Comparison of ENCODE assay signal across 13 cellular contexts in genomic region chr7:18167815-18168214, GRCh38.
DNase-seq lines count a peak whose midpoint lies in the region; ATAC-seq, FAIRE-seq and TF ChIP-seq lines count a peak whose summit lies in the region.
"Had no signal": no experiment of that assay in that cellular context is flagged by ENCODE, and none has a peak within 500 bp of the region (broad histone marks: within the 10 kb centered on the region; RNA-seq: fewer than 3 reads in every experiment).

No MANE protein-coding gene starts in this region.

- CTCF ChIA-PET in PC-9 (lab: Charles Lee) (no interaction called here), H1 (lab: Charles Lee; ENCODE audit: partially characterized antibody) (no interaction called here)

- BruUV-seq in PC-9 (replicated peaks; lab: Mats Ljungman, UMichigan), result no TSS peak

- no peaks in the 10 kb centered on the region for H3K36me3 Mint-ChIP-seq in GM23338 (ENCODE audit: low read depth)
- H3K36me3 Mint-ChIP-seq in T-helper 2 cell treated with Interferon-gamma antibody and Interleukin-4, amounts not matched to agents 5 μg/mL and 100 μg/mL, for 36 hours (ENCODE audit: low read depth), result no peaks in the 10 kb centered on the region
- H3K36me3 Mint-ChIP-seq: CD8-positive, alpha-beta T cell had no signal

- no peak overlapping the region for H2BK15ac ChIP-seq in H1 (ENCODE audit: low read length)
- no peak overlapping the region for H2BK15ac ChIP-seq in neuronal stem cell (ENCODE audit: low read length)

- no peak overlapping the region for H4K91ac ChIP-seq in H1 (replicated peaks; ENCODE audit: insufficient read length, low read length)
- H4K91ac ChIP-seq in neuronal stem cell (ENCODE audit: low read depth, low read length, poor library complexity), result no peak overlapping the region

- no peak for ATAC-seq in GM23338
- no peak for ATAC-seq in HG03439 (IDR thresholded peaks at IDR 0.05; ENCODE audit: unreplicated experiment)
- ATAC-seq: CD8-positive, alpha-beta T cell had no signal

- no peak for FAIRE-seq in H1 (lab: Jason Lieb, UNC)
- FAIRE-seq: GM12891 had no signal

- H3K14ac ChIP-seq in H1 (ENCODE audit: insufficient read length), result no peak overlapping the region
- no peak overlapping the region for H3K14ac ChIP-seq in neuronal stem cell (ENCODE audit: low read length)

- no peaks in the 10 kb centered on the region for H3K79me2 ChIP-seq in GM23338 (replicated peaks; ENCODE audit: insufficient read depth)
- no peaks in the 10 kb centered on the region for H3K79me2 ChIP-seq in PC-9 (ENCODE audit: low read depth)
- no peaks in the 10 kb centered on the region for H3K79me2 ChIP-seq in H1 (ENCODE audit: control insufficient read depth in 1 of 2, insufficient read depth in 2 of 2, low read length in 2 of 2)

- H3K27me3 Mint-ChIP-seq in GM23338 (ENCODE audit: insufficient read depth, low read depth, poor library complexity), result peaks cover 1% of the 10 kb centered on the region
- H3K27me3 Mint-ChIP-seq in T-helper 2 cell treated with Interferon-gamma antibody and Interleukin-4, amounts not matched to agents 5 μg/mL and 100 μg/mL, for 36 hours (ENCODE audit: low read depth), result peaks cover 8% of the 10 kb centered on the region

- no peak overlapping the region for H2BK5ac ChIP-seq in H1 (ENCODE audit: low read depth, low read length)
- no peak overlapping the region for H2BK5ac ChIP-seq in neuronal stem cell (ENCODE audit: low read length)

- H3K36me3 ChIP-seq in GM23338 (ENCODE audit: insufficient read depth) (no peaks in the 10 kb centered on the region), PC-9 (ENCODE audit: low read depth) (no peaks in the 10 kb centered on the region), H1 (ENCODE audit: control insufficient read depth in 2 of 4, insufficient read depth in 4 of 4, low read length in 3 of 4) (no peaks in the 10 kb centered on the region), neuronal stem cell (replicated peaks in 1 of 2; ENCODE audit: control insufficient read depth in 2 of 2, insufficient read depth in 2 of 2, low read length in 2 of 2) (no peaks in the 10 kb centered on the region)
- H3K36me3 ChIP-seq: BLaER1 treated with 17β-estradiol and CSF1 and Interleukin-3, amounts not matched to agents 10 nM and 100 nM had no signal

- no peak for DNase-seq in GM23338 (ENCODE audit: low spot score)
- no peak for DNase-seq in PC-9
- no peak for DNase-seq in H1 (ENCODE audit: low read depth in 1 of 2, low spot score in 2 of 2)
- DNase-seq in neuronal stem cell (ENCODE audit: low spot score), result no peak
- no peak for DNase-seq in T-helper 2 cell treated with Interferon-gamma antibody and Interleukin-4, amounts not matched to agents 5 μg/mL and 100 μg/mL, for 36 hours (ENCODE audit: low spot score)
- DNase-seq: Calu3; CD8-positive, alpha-beta T cell; GOT3; H9 had no signal

- H3K27ac ChIP-seq in GM23338 (ENCODE audit: low read depth) (no peak overlapping the region), PC-9 (no peak overlapping the region), H1 (ENCODE audit: low read depth, low read length) (no peak overlapping the region), neuronal stem cell (replicated peaks; ENCODE audit: low read length) (no peak overlapping the region)
- H3K27ac ChIP-seq: BLaER1 treated with 17β-estradiol and CSF1 and Interleukin-3, amounts not matched to agents 10 nM and 100 nM had no signal

- TF ChIP-seq EP300 in H1 (IDR thresholded peaks at IDR 0.05; ENCODE audit: borderline replicate concordance in 1 of 2, low read depth in 2 of 2, low read length in 2 of 2), result no peak

- H3K27me3 ChIP-seq in GM23338 (ENCODE audit: insufficient read depth), result no peaks in the 10 kb centered on the region
- no peaks in the 10 kb centered on the region for H3K27me3 ChIP-seq in PC-9 (ENCODE audit: insufficient read depth, low read depth)
- H3K27me3 ChIP-seq in H1 (replicated peaks in 1 of 4; ENCODE audit: control insufficient read depth in 3 of 4, extremely low read depth in 1 of 4, insufficient read depth in 3 of 4, low read length in 3 of 4), result peaks cover 0 to 2% (median 0%) of the 10 kb centered on the region in 4 experiments; a peak in 1 of 7 replicates
- no peaks in the 10 kb centered on the region for H3K27me3 ChIP-seq in neuronal stem cell (ENCODE audit: control insufficient read depth in 3 of 3, insufficient read depth in 3 of 3, low read depth in 1 of 3, low read length in 3 of 3)
- H3K27me3 ChIP-seq: BLaER1 treated with 17β-estradiol and CSF1 and Interleukin-3, amounts not matched to agents 10 nM and 100 nM had no signal

- H2BK120ac ChIP-seq in H1 (replicated peaks; ENCODE audit: low read depth, low read length) (no peak overlapping the region), neuronal stem cell (ENCODE audit: low read depth, low read length) (no peak overlapping the region)

- no peaks in the 10 kb centered on the region for H3K23me2 ChIP-seq in H1 (ENCODE audit: low read depth, low read length)

- H4K8ac ChIP-seq in H1 (ENCODE audit: extremely low read depth, insufficient read depth, low read length) (no peak overlapping the region), neuronal stem cell (ENCODE audit: low read depth, low read length) (no peak overlapping the region)

- no peak overlapping the region for H3K23ac ChIP-seq in H1 (ENCODE audit: insufficient read length)
- H3K23ac ChIP-seq in neuronal stem cell (ENCODE audit: low read depth, low read length, poor library complexity), result no peak overlapping the region

- no peaks in the 10 kb centered on the region for H3K9me3 Mint-ChIP-seq in GM23338
- no peaks in the 10 kb centered on the region for H3K9me3 Mint-ChIP-seq in T-helper 2 cell treated with Interferon-gamma antibody and Interleukin-4, amounts not matched to agents 5 μg/mL and 100 μg/mL, for 36 hours
- H3K9me3 Mint-ChIP-seq: CD8-positive, alpha-beta T cell; H9 had no signal

- H3K4me1 Mint-ChIP-seq in GM23338, result no peaks in the 10 kb centered on the region
- H3K4me1 Mint-ChIP-seq in T-helper 2 cell treated with Interferon-gamma antibody and Interleukin-4, amounts not matched to agents 5 μg/mL and 100 μg/mL, for 36 hours (ENCODE audit: low read depth), result no peaks in the 10 kb centered on the region
- H3K4me1 Mint-ChIP-seq: B cell, H9 had no signal

- H3K18ac ChIP-seq in H1 (ENCODE audit: extremely low read depth, low read length) (no peak overlapping the region), neuronal stem cell (ENCODE audit: low read length) (no peak overlapping the region)

- TF ChIP-seq RAD21 in H1 (IDR thresholded peaks at IDR 0.05 in 1 of 2, conservative IDR thresholded peaks at IDR 0.05 in 1 of 2; ENCODE audit: low read depth in 2 of 2, low read length in 2 of 2), result no peak

- no peak overlapping the region for H3K56ac ChIP-seq in H1 (replicated peaks; ENCODE audit: insufficient read length, low read depth, low read length)

- H3K9ac ChIP-seq in H1 (replicated peaks in 1 of 4; ENCODE audit: extremely low read depth in 1 of 4, low read depth in 3 of 4, low read length in 3 of 4), result no peak overlapping the region
- no peak overlapping the region for H3K9ac ChIP-seq in neuronal stem cell (ENCODE audit: low read depth, low read length, poor library complexity)
- H3K9ac ChIP-seq: BLaER1 treated with 17β-estradiol and CSF1 and Interleukin-3, amounts not matched to agents 10 nM and 100 nM had no signal

- no peak overlapping the region for H2BK12ac ChIP-seq in H1 (ENCODE audit: low read depth, low read length)
- no peak overlapping the region for H2BK12ac ChIP-seq in neuronal stem cell (ENCODE audit: low read length)

- POLR2A ChIA-PET in PC-9 (lab: Charles Lee; ENCODE audit: unreplicated experiment), result no interaction called here
- POLR2A ChIA-PET in H1 (lab: Charles Lee; ENCODE audit: partially characterized antibody), result no interaction called here

- H2AFZ ChIP-seq in GM23338 (peak overlapping the region; percentile 75; the same call in 1 of the 2 replicates), PC-9 (peak overlapping the region; percentile 35; the same call in 1 of the 2 replicates), H1 (ENCODE audit: low read length) (peak overlapping the region; percentile 94; the same call in 1 of the 2 replicates), neuronal stem cell (ENCODE audit: low read length) (peak overlapping the region; percentile 1)

- H3K9me2 ChIP-seq in GM23338 (ENCODE audit: insufficient read depth) (no peaks in the 10 kb centered on the region), PC-9 (ENCODE audit: insufficient read depth) (no peaks in the 10 kb centered on the region)

- intact Hi-C loops in PC-9 (cut with micrococcal nuclease; ENCODE audit: unreplicated experiment), result no loop called here

- H2AK5ac ChIP-seq in H1 (ENCODE audit: low read depth, low read length) (no peak overlapping the region), neuronal stem cell (ENCODE audit: low read depth, low read length) (no peak overlapping the region)

- 91% methylated on average over 1 of the region's 1 CpG; no CpG with 5 or more reads in 1 of the 2 experiments for WGBS in H1 (ENCODE audit: extremely low coverage in 1 of 2, insufficient coverage in 1 of 2, insufficient read length in 1 of 2, insufficient replicate concordance in 2 of 2, low coverage in 1 of 2, low lambda C conversion rate in 2 of 2, missing lambda C conversion rate in 1 of 2), 2 experiments
- WGBS in neuronal stem cell (ENCODE audit: extremely low coverage in 2 of 2, insufficient read length in 2 of 2, insufficient replicate concordance in 1 of 2), 2 donors, result no CpG with 5 or more reads among the region's 1 CpG

- H3K9me3 ChIP-seq in PC-9 (ENCODE audit: insufficient read depth, low read depth) (no peaks in the 10 kb centered on the region), H1 (ENCODE audit: insufficient read depth in 2 of 2, low read depth in 1 of 2, low read length in 1 of 2) (no peaks in the 10 kb centered on the region; a peak in 1 of 4 replicates), neuronal stem cell (replicated peaks in 1 of 2; ENCODE audit: control insufficient read depth in 2 of 2, insufficient read depth in 1 of 2, low read depth in 1 of 2, low read length in 2 of 2) (no peaks in the 10 kb centered on the region)
- H3K9me3 ChIP-seq: BLaER1 treated with 17β-estradiol and CSF1 and Interleukin-3, amounts not matched to agents 10 nM and 100 nM had no signal

- no peak for TF ChIP-seq POLR2A in H1 (IDR thresholded peaks at IDR 0.05; ENCODE audit: control extremely low read depth in 1 of 2, low read depth in 2 of 2, low read length in 2 of 2)

- no peak overlapping the region for H3K4me3 ChIP-seq in GM23338
- no peak overlapping the region for H3K4me3 ChIP-seq in PC-9
- no peak overlapping the region for H3K4me3 ChIP-seq in H1 (ENCODE audit: extremely low read depth in 1 of 4, insufficient read depth in 2 of 4, low read depth in 3 of 4, low read length in 4 of 4)
- no peak overlapping the region for H3K4me3 ChIP-seq in neuronal stem cell (ENCODE audit: low read length in 2 of 2)
- H3K4me3 ChIP-seq: BLaER1 treated with 17β-estradiol and CSF1 and Interleukin-3, amounts not matched to agents 10 nM and 100 nM had no signal

- H3K4me3 Mint-ChIP-seq in GM23338, result no peak overlapping the region
- no peak overlapping the region for H3K4me3 Mint-ChIP-seq in T-helper 2 cell treated with Interferon-gamma antibody and Interleukin-4, amounts not matched to agents 5 μg/mL and 100 μg/mL, for 36 hours
- H3K4me3 Mint-ChIP-seq: B cell; CD8-positive, alpha-beta T cell; H9 had no signal

- H2BK20ac ChIP-seq in H1 (ENCODE audit: low read length), result no peak overlapping the region

- H3K4ac ChIP-seq in H1 (replicated peaks; ENCODE audit: insufficient read length, low read depth, low read length) (no peak overlapping the region), neuronal stem cell (ENCODE audit: low read length) (no peak overlapping the region)

- H3K4me1 ChIP-seq in GM23338 (ENCODE audit: insufficient read depth) (no peaks in the 10 kb centered on the region; the same call in 1 of the 2 replicates), PC-9 (replicated peaks; ENCODE audit: insufficient read depth) (no peaks in the 10 kb centered on the region), H1 (replicated peaks in 1 of 4; ENCODE audit: control insufficient read depth in 3 of 4, insufficient read depth in 4 of 4, low read length in 3 of 4) (no peaks in the 10 kb centered on the region), neuronal stem cell (ENCODE audit: control insufficient read depth in 2 of 2, insufficient read depth in 1 of 2, low read depth in 1 of 2, low read length in 2 of 2) (no peaks in the 10 kb centered on the region)
- H3K4me1 ChIP-seq: BLaER1 treated with 17β-estradiol and CSF1 and Interleukin-3, amounts not matched to agents 10 nM and 100 nM had no signal

- H3K79me1 ChIP-seq in H1 (ENCODE audit: low read depth, low read length) (no peaks in the 10 kb centered on the region), neuronal stem cell (ENCODE audit: low read depth, low read length) (no peaks in the 10 kb centered on the region)

- H4K20me1 ChIP-seq in GM23338 (replicated peaks; ENCODE audit: insufficient read depth) (no peaks in the 10 kb centered on the region), PC-9 (ENCODE audit: insufficient read depth) (no peaks in the 10 kb centered on the region), H1 (replicated peaks in 1 of 2; ENCODE audit: control insufficient read depth in 1 of 2, insufficient read depth in 2 of 2, low read length in 2 of 2) (no peaks in the 10 kb centered on the region)
- H4K20me1 ChIP-seq: BLaER1 treated with 17β-estradiol and CSF1 and Interleukin-3, amounts not matched to agents 10 nM and 100 nM had no signal

- no peak overlapping the region for H3K27ac Mint-ChIP-seq in GM23338
- no peak overlapping the region for H3K27ac Mint-ChIP-seq in T-helper 2 cell treated with Interferon-gamma antibody and Interleukin-4, amounts not matched to agents 5 μg/mL and 100 μg/mL, for 36 hours
- H3K27ac Mint-ChIP-seq: B cell; CD8-positive, alpha-beta T cell; H9 had no signal

- H3F3A ChIP-seq in GM23338 (replicated peaks; ENCODE audit: low read depth) (no peaks in the 10 kb centered on the region), PC-9 (ENCODE audit: insufficient read depth, low read depth) (no peaks in the 10 kb centered on the region)

- TF ChIP-seq CTCF in GM23338 (conservative IDR thresholded peaks at IDR 0.05; ENCODE audit: low read depth in 2 of 2), result no peak
- TF ChIP-seq CTCF in PC-9 (conservative IDR thresholded peaks at IDR 0.05), result no peak
- TF ChIP-seq CTCF in H1 (IDR thresholded peaks at IDR 0.05; ENCODE audit: control extremely low read depth in 1 of 3, insufficient read depth in 1 of 3, low read depth in 1 of 3, low read length in 3 of 3), result no peak

- H4K5ac ChIP-seq in H1 (ENCODE audit: insufficient read length, low read depth, low read length), result no peak overlapping the region

- H3K4me2 ChIP-seq in GM23338, result no peak overlapping the region
- H3K4me2 ChIP-seq in PC-9, result no peak overlapping the region
- H3K4me2 ChIP-seq in H1 (ENCODE audit: insufficient read depth in 1 of 2, low read depth in 2 of 2, low read length in 2 of 2), result no peak overlapping the region
- H3K4me2 ChIP-seq in neuronal stem cell (ENCODE audit: insufficient read depth, low read length, poor library complexity, severe bottlenecking), result no peak overlapping the region
- H3K4me2 ChIP-seq: BLaER1 treated with 17β-estradiol and CSF1 and Interleukin-3, amounts not matched to agents 10 nM and 100 nM had no signal

Comparison
In these comparisons a context has a peak if more than half of its experiments do, and no peak if none do; other contexts are left out.
1. H2AFZ ChIP-seq: peak in every context shown above with its lines; median percentile 94 in H1; 75 in GM23338; 35 in PC-9; 1 in neuronal stem cell.